ENCODE assay signal across 1 cellular context in genomic region chrX:40175416-40176255, GRCh38.
TF ChIP-seq lines count a peak whose summit lies in the region.

No MANE protein-coding gene starts in this region.

TF ChIP-seq in HepG2, 621 proteins besides CTCF, POLR2A, EP300 and RAD21 (continued from another document and continues in another):
- no peak for TF ChIP-seq AKNA (CRISPR knock-in tag; IDR thresholded peaks at IDR 0.05; ENCODE audit: borderline replicate concordance)
- peak; percentile 87 for TF ChIP-seq ZC3H4 (CRISPR knock-in tag; IDR thresholded peaks at IDR 0.05; ENCODE audit: borderline replicate concordance)
- no peak for TF ChIP-seq SIX4 (CRISPR knock-in tag; IDR thresholded peaks at IDR 0.05)
- TF ChIP-seq E2F5 (CRISPR knock-in tag; conservative IDR thresholded peaks at IDR 0.05): 0 out of 2 replicates have a peak, but pooled peaks have one; percentile 21
- TF ChIP-seq ELF3 (CRISPR knock-in tag; IDR thresholded peaks at IDR 0.05): peak; percentile 42; the same call in 1 of the 2 replicates
- TF ChIP-seq ZNF383 (CRISPR knock-in tag; IDR thresholded peaks at IDR 0.05; ENCODE audit: borderline replicate concordance): no peak
- peak; percentile 59 for TF ChIP-seq POLR2G (IDR thresholded peaks at IDR 0.05; ENCODE audit: low read depth, low read length)
- TF ChIP-seq PCBP2 (optimal IDR thresholded peaks at IDR 0.05; ENCODE audit: low read depth, low read length, poor library complexity, severe bottlenecking): no peak
- no peak for TF ChIP-seq CREB1 (IDR thresholded peaks at IDR 0.05)
- no peak for TF ChIP-seq CREB1 (CRISPR knock-in tag; IDR thresholded peaks at IDR 0.05)
- no peak for TF ChIP-seq ZBTB3 (CRISPR knock-in tag; IDR thresholded peaks at IDR 0.05; ENCODE audit: borderline replicate concordance, low read depth)
- TF ChIP-seq ZNF12 (CRISPR knock-in tag; IDR thresholded peaks at IDR 0.05): no peak
- TF ChIP-seq FOSL1 (CRISPR knock-in tag; IDR thresholded peaks at IDR 0.05; ENCODE audit: borderline replicate concordance): no peak
- no peak for TF ChIP-seq ZFP36L2 (CRISPR knock-in tag; IDR thresholded peaks at IDR 0.05)
- TF ChIP-seq PHF8 (CRISPR knock-in tag; IDR thresholded peaks at IDR 0.05): peak; percentile 10; the same call in 1 of the 2 replicates
- TF ChIP-seq MATR3 (CRISPR knock-in tag; IDR thresholded peaks at IDR 0.05): no peak
- TF ChIP-seq FOXO4 (CRISPR knock-in tag; conservative IDR thresholded peaks at IDR 0.05): no peak
- TF ChIP-seq ZNF562 (CRISPR knock-in tag; IDR thresholded peaks at IDR 0.05; ENCODE audit: borderline replicate concordance): no peak
- no peak for TF ChIP-seq ZNF512 (CRISPR knock-in tag; IDR thresholded peaks at IDR 0.05)
- TF ChIP-seq DDIT3 (CRISPR knock-in tag; IDR thresholded peaks at IDR 0.05): no peak
- no peak for TF ChIP-seq ZNF501 (CRISPR knock-in tag; IDR thresholded peaks at IDR 0.05)
- TF ChIP-seq HES4 (CRISPR knock-in tag; IDR thresholded peaks at IDR 0.05; ENCODE audit: borderline replicate concordance): no peak
- no peak for TF ChIP-seq ZNF616 (CRISPR knock-in tag; IDR thresholded peaks at IDR 0.05; ENCODE audit: low read depth)
- TF ChIP-seq RAD51 (IDR thresholded peaks at IDR 0.05; ENCODE audit: borderline replicate concordance): no peak
- no peak for TF ChIP-seq KLF15 (CRISPR knock-in tag; IDR thresholded peaks at IDR 0.05; ENCODE audit: borderline replicate concordance)
- TF ChIP-seq TFDP2 (CRISPR knock-in tag; IDR thresholded peaks at IDR 0.05): peak; percentile 68
- no peak for TF ChIP-seq SMYD3 (CRISPR knock-in tag; IDR thresholded peaks at IDR 0.05)
- no peak for TF ChIP-seq ZNF431 (CRISPR knock-in tag; IDR thresholded peaks at IDR 0.05; ENCODE audit: borderline replicate concordance, low read depth)
- 0 out of 2 replicates have a peak, but pooled peaks have one; percentile 61 for TF ChIP-seq ZNF572 (CRISPR knock-in tag; IDR thresholded peaks at IDR 0.05)
- TF ChIP-seq ZBTB14 (CRISPR knock-in tag; IDR thresholded peaks at IDR 0.05): peak; percentile 36
- TF ChIP-seq SIN3A (IDR thresholded peaks at IDR 0.05; ENCODE audit: borderline replicate concordance, low read depth, low read length): no peak
- peak; percentile 88 for TF ChIP-seq ZNF281 (CRISPR knock-in tag; IDR thresholded peaks at IDR 0.05; ENCODE audit: borderline replicate concordance)
- TF ChIP-seq ZNF124 (CRISPR knock-in tag; IDR thresholded peaks at IDR 0.05): no peak
- TF ChIP-seq ZNF44 (CRISPR knock-in tag; IDR thresholded peaks at IDR 0.05): no peak
- peak; percentile 48; the same call in 1 of the 2 replicates for TF ChIP-seq NFKB2 (CRISPR knock-in tag; IDR thresholded peaks at IDR 0.05; ENCODE audit: borderline replicate concordance)
- TF ChIP-seq JUND (CRISPR knock-in tag; IDR thresholded peaks at IDR 0.05): no peak
- TF ChIP-seq NR2F1 (CRISPR knock-in tag; IDR thresholded peaks at IDR 0.05): no peak
- no peak for TF ChIP-seq PRMT3 (CRISPR knock-in tag; IDR thresholded peaks at IDR 0.05; ENCODE audit: borderline replicate concordance, low read depth)
- TF ChIP-seq MYC (CRISPR knock-in tag; IDR thresholded peaks at IDR 0.05; ENCODE audit: borderline replicate concordance): peak; percentile 59; the same call in 1 of the 2 replicates
- no peak for TF ChIP-seq HNF4A (CRISPR knock-in tag; IDR thresholded peaks at IDR 0.05)
- TF ChIP-seq ZNF589 (CRISPR knock-in tag; conservative IDR thresholded peaks at IDR 0.05): 0 out of 2 replicates have a peak, but pooled peaks have one; percentile 68
- peak; percentile 44; the same call in 1 of the 2 replicates for TF ChIP-seq FOXP4 (CRISPR knock-in tag; IDR thresholded peaks at IDR 0.05)
- TF ChIP-seq YEATS2 (CRISPR knock-in tag; IDR thresholded peaks at IDR 0.05; ENCODE audit: borderline replicate concordance): no peak
- TF ChIP-seq TOPORS (CRISPR knock-in tag; IDR thresholded peaks at IDR 0.05): no peak
- TF ChIP-seq ZNF30 (CRISPR knock-in tag; IDR thresholded peaks at IDR 0.05): no peak
- 0 out of 2 replicates have a peak, but pooled peaks have one; percentile 46 for TF ChIP-seq KLF6 (CRISPR knock-in tag; IDR thresholded peaks at IDR 0.05)
- TF ChIP-seq BORCS8-MEF2B (CRISPR knock-in tag; IDR thresholded peaks at IDR 0.05): no peak; the same call in 1 of the 2 replicates
- TF ChIP-seq ZKSCAN8 (CRISPR knock-in tag; IDR thresholded peaks at IDR 0.05; ENCODE audit: borderline replicate concordance): peak; percentile 54; the same call in 1 of the 2 replicates
- peak; percentile 66; the same call in 1 of the 2 replicates for TF ChIP-seq ZBTB2 (CRISPR knock-in tag; IDR thresholded peaks at IDR 0.05; ENCODE audit: low read depth)
- no peak for TF ChIP-seq ZNF24 (IDR thresholded peaks at IDR 0.05)
- TF ChIP-seq U2AF2 (IDR thresholded peaks at IDR 0.05; ENCODE audit: low read depth, low read length): no peak
